Comparison of ENCODE assay signal across 15 cellular contexts in genomic region chr17:53919356-53919755, GRCh38.
DNase-seq lines count a peak whose midpoint lies in the region; TF ChIP-seq lines count a peak whose summit lies in the region.
"Had no signal": no experiment of that assay in that cellular context is flagged by ENCODE, and none has a peak within 500 bp of the region (broad histone marks: within the 10 kb centered on the region; RNA-seq: fewer than 3 reads in every experiment).

No MANE protein-coding gene starts in this region.

- no peak for TF ChIP-seq CTCF in GM10248 (IDR thresholded peaks at IDR 0.05; ENCODE audit: control extremely low read depth, extremely low read depth, low read depth, missing control alignments)

- POLR2A ChIA-PET in GM10248 (lab: Yijun Ruan, JAX) = no interaction called here

- CTCF ChIA-PET in GM10248 (lab: Yijun Ruan, JAX) = no interaction called here

- DNase-seq in LHCN-M2 (ENCODE audit: low read depth) (peak; percentile 67), kidney glomerular epithelial cell (lab: John Stamatoyannopoulos, UW) (peak; percentile 11), myocyte (ENCODE audit: low read depth) (peak; percentile 24), NCI-H1930 (lab: John Stamatoyannopoulos, UW) (no peak), GM10248 (ENCODE audit: extremely low spot score) (no peak), AML-193 (lab: John Stamatoyannopoulos, UW) (no peak)
- DNase-seq: BE2C; C1 segment of cervical spinal cord; CD4-positive, alpha-beta memory T cell; CD4-positive, CD25-positive, alpha-beta regulatory T cell; CD8-positive, alpha-beta memory T cell; COR-L47; DMS 273 treated with DMSO at 0.1 percent for 48 hours; DMS79 treated with DMSO at 0.1 percent for 48 hours; GF-D8 had no signal

Comparison
In these comparisons a context has a peak if more than half of its experiments do, and no peak if none do; other contexts are left out.
1. DNase-seq: peak in LHCN-M2 (single experiment), kidney glomerular epithelial cell (single experiment) and myocyte (single experiment); none in NCI-H1930 (0 of 2), GM10248 (single experiment) and AML-193 (0 of 2).